Comparison of ENCODE assay signal across 8 cellular contexts in genomic region chr9:127979333-127980055, GRCh38. TPM values are rescaled to one million over a fixed set of nuclear protein-coding genes. Genes with fewer than 3 reads are reported as not detected.
DNase-seq lines count a peak whose midpoint lies in the region; ATAC-seq, FAIRE-seq and TF ChIP-seq lines count a peak whose summit lies in the region.

No MANE protein-coding gene starts in this region.

- FAIRE-seq in astrocyte (lab: Jason Lieb, UNC) = no peak

- peaks cover 54% of the 10 kb centered on the region for H3K79me2 ChIP-seq in astrocyte (ENCODE audit: insufficient read depth, low read length)

- peak overlapping the region; percentile 56 for H2AFZ ChIP-seq in astrocyte (ENCODE audit: low read depth, low read length)

- DNase-seq in AG08396 (ENCODE audit: low spot score) (peak; percentile 70), NCI-H2227 (lab: John Stamatoyannopoulos, UW; ENCODE audit: unreplicated experiment) (peak; percentile 17), astrocyte (ENCODE audit: low read depth) (peak; percentile 7), iPS DF 6.9 (ENCODE audit: low read depth, low spot score) (no peak), GOT3 (lab: John Stamatoyannopoulos, UW) (no peak)

- peaks cover 41% of the 10 kb centered on the region for H3K4me1 ChIP-seq in astrocyte (ENCODE audit: insufficient read depth, low read length)
- peaks cover 11% of the 10 kb centered on the region for H3K4me1 ChIP-seq in iPS DF 6.9 (ENCODE audit: control insufficient read depth, insufficient read depth, low read length)
- peaks cover 42% of the 10 kb centered on the region for H3K4me1 ChIP-seq in rectal smooth muscle tissue (ENCODE audit: control insufficient read depth, insufficient read depth, low read length)

- H3K4me3 Mint-ChIP-seq in astrocyte (ENCODE audit: unreplicated experiment) = peak overlapping the region; percentile 95

- H3K27ac Mint-ChIP-seq in astrocyte (ENCODE audit: unreplicated experiment) = peak overlapping the region; percentile 72

- H3K36me3 ChIP-seq in astrocyte (ENCODE audit: insufficient read depth, low read length) (no peaks in the 10 kb centered on the region), iPS DF 6.9 (ENCODE audit: control insufficient read depth, insufficient read depth, low read length) (no peaks in the 10 kb centered on the region), rectal smooth muscle tissue (ENCODE audit: control insufficient read depth, insufficient read depth, low read length) (no peaks in the 10 kb centered on the region)

- H3K4me1 Mint-ChIP-seq in astrocyte (ENCODE audit: low read depth, unreplicated experiment) = peaks cover 18% of the 10 kb centered on the region

- peaks cover 55% of the 10 kb centered on the region for H4K20me1 ChIP-seq in astrocyte (ENCODE audit: insufficient read depth, low read length)

- H3K27ac ChIP-seq in astrocyte (ENCODE audit: low read depth, low read length) = peak overlapping the region; percentile 11
- no peak overlapping the region for H3K27ac ChIP-seq in iPS DF 6.9 (ENCODE audit: low read length)
- H3K27ac ChIP-seq in rectal smooth muscle tissue (ENCODE audit: low read depth, low read length) = peak overlapping the region; percentile 98

- ATAC-seq in HG03432 (IDR thresholded peaks at IDR 0.05; ENCODE audit: unreplicated experiment) = no peak

- no peaks in the 10 kb centered on the region for H3K9me3 Mint-ChIP-seq in astrocyte (ENCODE audit: unreplicated experiment)

- H3K27me3 ChIP-seq in astrocyte (ENCODE audit: insufficient read depth, low read length) (no peaks in the 10 kb centered on the region), iPS DF 6.9 (ENCODE audit: control insufficient read depth, insufficient read depth, low read length) (no peaks in the 10 kb centered on the region), rectal smooth muscle tissue (ENCODE audit: control insufficient read depth, insufficient read depth, low read length) (no peaks in the 10 kb centered on the region)

- no peaks in the 10 kb centered on the region for H3K27me3 Mint-ChIP-seq in astrocyte (ENCODE audit: low read depth, unreplicated experiment)

- no peak for TF ChIP-seq CTCF in GM12875 (IDR thresholded peaks at IDR 0.05; ENCODE audit: borderline replicate concordance, insufficient read depth, low read depth, low read length)
- no peak for TF ChIP-seq CTCF in astrocyte (IDR thresholded peaks at IDR 0.05; ENCODE audit: insufficient read depth, low read depth, low read length)

- peak overlapping the region; percentile 97 for H3K4me2 ChIP-seq in astrocyte (ENCODE audit: low read length)

- no CpG with 5 or more reads among the region's 24 CpGs for WGBS in iPS DF 6.9 (ENCODE audit: insufficient coverage, insufficient read length)

- no peaks in the 10 kb centered on the region for H3K36me3 Mint-ChIP-seq in astrocyte (ENCODE audit: low read depth, unreplicated experiment)

- H3K9ac ChIP-seq in astrocyte (ENCODE audit: low read length) = peak overlapping the region; percentile 81
- peak overlapping the region; percentile 89 for H3K9ac ChIP-seq in rectal smooth muscle tissue (ENCODE audit: low read length)

- peak overlapping the region; percentile 76 for H3K4me3 ChIP-seq in GM12875 (ENCODE audit: low read depth, low read length)
- peak overlapping the region; percentile 76 for H3K4me3 ChIP-seq in astrocyte (ENCODE audit: insufficient read depth, low read depth, low read length)
- H3K4me3 ChIP-seq in iPS DF 6.9 (ENCODE audit: low read length) = peak overlapping the region; percentile 92
- peak overlapping the region; percentile 84 for H3K4me3 ChIP-seq in rectal smooth muscle tissue (ENCODE audit: low read length)

- H3K9me3 ChIP-seq in astrocyte (ENCODE audit: insufficient read depth, low read depth, low read length) = no peaks in the 10 kb centered on the region
- no peaks in the 10 kb centered on the region for H3K9me3 ChIP-seq in iPS DF 6.9 (ENCODE audit: control insufficient read depth, insufficient read depth, low read length)

RNA-seq across cellular contexts. Expression of gene EEIG1, which starts 1.3 kb away (rescaled TPM):
- total RNA-seq in astrocyte = 26.0 and 26.4 TPM in 2 replicates

RNA-seq across cellular contexts. Expression of gene DPM2, which starts 41.8 kb away (rescaled TPM):
- 32.7 and 34.3 TPM in 2 replicates for total RNA-seq in astrocyte

RNA-seq across cellular contexts. Expression of gene PIP5KL1, which starts 48.9 kb away (rescaled TPM):
- total RNA-seq in astrocyte = 4.6 and 4.9 TPM in 2 replicates

Comparison
In these comparisons a context has a peak if more than half of its experiments do, and no peak if none do; other contexts are left out.
1. DNase-seq: peak in AG08396 (single experiment), NCI-H2227 (single experiment) and astrocyte (single experiment); none in iPS DF 6.9 (single experiment) and GOT3 (single experiment).
2. Peak in every context shown above with its lines, with median percentiles within 50 percentile points of each other: H3K4me3 ChIP-seq.